In genomic region chrX:78105944-78106650, GRCh38 we compare ENCODE assay signal across 8 cellular contexts. TPM values are rescaled to one million over a fixed set of nuclear protein-coding genes. Genes with fewer than 3 reads are reported as not detected.
DNase-seq lines count a peak whose midpoint lies in the region; ATAC-seq and TF ChIP-seq lines count a peak whose summit lies in the region.

No MANE protein-coding gene starts in this region.

- ATAC-seq in PC-3 (no peak), HG02610 (IDR thresholded peaks at IDR 0.05; ENCODE audit: unreplicated experiment) (no peak), HG03565 (IDR thresholded peaks at IDR 0.05; ENCODE audit: unreplicated experiment) (no peak)

- H2AFZ ChIP-seq in PC-3 (ENCODE audit: low read length): no peak overlapping the region

- peaks cover 69% of the 10 kb centered on the region for H3K79me2 ChIP-seq in DOHH2 (ENCODE audit: control insufficient read depth, low read length)
- H3K79me2 ChIP-seq in PC-3 (ENCODE audit: low read length): peaks cover 70% of the 10 kb centered on the region

- POLR2A ChIA-PET in PC-3 (lab: Charles Lee; ENCODE audit: unreplicated experiment): no interaction called here

- no TSS peak for BruUV-seq in PC-3 (replicated peaks; lab: Mats Ljungman, UMichigan)

- H3K4me1 ChIP-seq in DOHH2 (ENCODE audit: control insufficient read depth, low read length) (peaks cover 53% of the 10 kb centered on the region), PC-3 (ENCODE audit: insufficient read depth, low read length) (peaks cover 34% of the 10 kb centered on the region), colonic mucosa (no peaks in the 10 kb centered on the region), neutrophil (ENCODE audit: control insufficient read depth in 1 of 2, insufficient read depth in 1 of 2, low read depth in 1 of 2, low read length in 1 of 2) (peaks cover 50 to 51% of the 10 kb centered on the region in 2 experiments)

- H3K27me3 ChIP-seq in DOHH2 (ENCODE audit: control insufficient read depth, low read length): no peaks in the 10 kb centered on the region
- no peaks in the 10 kb centered on the region for H3K27me3 ChIP-seq in PC-3 (ENCODE audit: low read length)
- H3K27me3 ChIP-seq in colonic mucosa: no peaks in the 10 kb centered on the region
- H3K27me3 ChIP-seq in neutrophil: no peaks in the 10 kb centered on the region

- no peak overlapping the region for H3K27ac ChIP-seq in DOHH2 (ENCODE audit: low read depth, low read length)
- H3K27ac ChIP-seq in PC-3 (ENCODE audit: low read length): no peak overlapping the region
- no peak overlapping the region for H3K27ac ChIP-seq in colonic mucosa
- H3K27ac ChIP-seq in neutrophil: peak overlapping the region; percentile 97

- H3K9me2 ChIP-seq in DOHH2 (replicated peaks; ENCODE audit: control insufficient read depth, low read length): no peaks in the 10 kb centered on the region
- H3K9me2 ChIP-seq in PC-3 (replicated peaks; ENCODE audit: low read length): no peaks in the 10 kb centered on the region

- H3K4me3 ChIP-seq in DOHH2 (ENCODE audit: low read length) (peak overlapping the region; percentile 93), PC-3 (ENCODE audit: low read length) (peak overlapping the region; percentile 88), colonic mucosa (peak overlapping the region; percentile 66), neutrophil (ENCODE audit: low read depth in 1 of 2, low read length in 1 of 2) (peak overlapping the region; percentile 74 to 98)

- H4K20me1 ChIP-seq in DOHH2 (ENCODE audit: control insufficient read depth, insufficient read depth, low read depth, low read length) (peaks cover 35% of the 10 kb centered on the region), PC-3 (ENCODE audit: low read length) (peaks cover 54% of the 10 kb centered on the region)

- H3F3A ChIP-seq in DOHH2 (ENCODE audit: control insufficient read depth, insufficient read depth) (no peaks in the 10 kb centered on the region), PC-3 (ENCODE audit: low read length, unreplicated experiment) (no peaks in the 10 kb centered on the region)

- H3K9me3 ChIP-seq in DOHH2 (ENCODE audit: control insufficient read depth, insufficient read depth, low read length): peaks cover 4% of the 10 kb centered on the region; the same call in 1 of the 2 replicates
- no peaks in the 10 kb centered on the region for H3K9me3 ChIP-seq in PC-3 (ENCODE audit: low read length)
- no peaks in the 10 kb centered on the region for H3K9me3 ChIP-seq in colonic mucosa
- no peaks in the 10 kb centered on the region for H3K9me3 ChIP-seq in neutrophil

- CTCF ChIA-PET in PC-3 (lab: Charles Lee): no interaction called here

- TF ChIP-seq CTCF in DOHH2 (IDR thresholded peaks at IDR 0.05; ENCODE audit: low read depth, low read length, poor library complexity, severe bottlenecking): no peak
- TF ChIP-seq CTCF in PC-3 (conservative IDR thresholded peaks at IDR 0.05; ENCODE audit: low read depth, low read length): no peak
- no peak for TF ChIP-seq CTCF in colonic mucosa (IDR thresholded peaks at IDR 0.05)
- no peak for TF ChIP-seq CTCF in neutrophil (IDR thresholded peaks at IDR 0.05)

- H3K36me3 ChIP-seq in DOHH2 (ENCODE audit: control insufficient read depth, low read length) (peaks cover 66% of the 10 kb centered on the region), PC-3 (ENCODE audit: low read depth, low read length) (peaks cover 56% of the 10 kb centered on the region), colonic mucosa (no peaks in the 10 kb centered on the region), neutrophil (peaks cover 11% of the 10 kb centered on the region)

- peak overlapping the region; percentile 57 for H3K4me2 ChIP-seq in DOHH2 (ENCODE audit: low read length)
- H3K4me2 ChIP-seq in PC-3 (ENCODE audit: low read length): peak overlapping the region; percentile 99

- H3K9ac ChIP-seq in PC-3 (ENCODE audit: low read length): peak overlapping the region; percentile 96
- peak overlapping the region in 1 of 2 donors; percentile 96 for H3K9ac ChIP-seq in colonic mucosa (ENCODE audit: low read depth in 2 of 2, low read length in 2 of 2)

- no peak for DNase-seq in PC-3
- peak; percentile 20 for DNase-seq in colonic mucosa
- no peak for DNase-seq in DMS153 (lab: John Stamatoyannopoulos, UW)
- no peak for DNase-seq in retina

- intact Hi-C loops in PC-3 (cut with micrococcal nuclease) (no loop called here), colonic mucosa (cut with DNase I) (no loop called here)

RNA-seq across cellular contexts. Expression of gene PGK1, which starts 2.0 kb away (rescaled TPM):
- total RNA-seq in PC-3 (2014; rRNA removed): 663 and 668 TPM in 2 replicates
- 100 to 1,000 TPM; 500 to 706 TPM for total RNA-seq in colonic mucosa

RNA-seq across cellular contexts. Expression of gene TAF9B, which starts 33.4 kb away (rescaled TPM):
- total RNA-seq in PC-3 (2014; rRNA removed) (19.5 and 26.1 TPM in 2 replicates), colonic mucosa (1 to 10 TPM; 5.8 to 6.3 TPM)
